ENCODE assay signal across 21 cellular contexts in genomic region chr4:17713779-17714178, GRCh38.
DNase-seq lines count a peak whose midpoint lies in the region; ATAC-seq, FAIRE-seq and TF ChIP-seq lines count a peak whose summit lies in the region.
"Had no signal": no experiment of that assay in that cellular context is flagged by ENCODE, and none has a peak within 500 bp of the region (broad histone marks: within the 10 kb centered on the region; RNA-seq: fewer than 3 reads in every experiment).

No MANE protein-coding gene starts in this region.

- no peaks in the 10 kb centered on the region for H3K9me2 ChIP-seq in PC-9 (ENCODE audit: insufficient read depth)

- ATAC-seq in HepG2 (no peak), right lobe of liver (no peak)
- ATAC-seq: A549; CD8-positive, alpha-beta T cell had no signal

- H3K27ac ChIP-seq in HepG2 (ENCODE audit: extremely low read length, insufficient read depth, low read length) (no peak overlapping the region), right lobe of liver (no peak overlapping the region), PC-9 (no peak overlapping the region)
- H3K27ac ChIP-seq: 22Rv1; A549; BLaER1 treated with 17β-estradiol and CSF1 and Interleukin-3, amounts not matched to agents 10 nM and 100 nM; C4-2B had no signal

- BruUV-seq in HepG2 (replicated peaks; lab: Mats Ljungman, UMichigan) (no TSS peak), PC-9 (replicated peaks; lab: Mats Ljungman, UMichigan) (no TSS peak)

- H4K20me1 ChIP-seq in HepG2 (ENCODE audit: insufficient read depth, low read length) (no peaks in the 10 kb centered on the region), PC-9 (ENCODE audit: insufficient read depth) (no peaks in the 10 kb centered on the region)
- H4K20me1 ChIP-seq: BLaER1 treated with 17β-estradiol and CSF1 and Interleukin-3, amounts not matched to agents 10 nM and 100 nM had no signal

- no peak overlapping the region for H3K9ac ChIP-seq in HepG2 (ENCODE audit: insufficient read depth, low read depth, low read length)
- H3K9ac ChIP-seq: BLaER1 treated with 17β-estradiol and CSF1 and Interleukin-3, amounts not matched to agents 10 nM and 100 nM had no signal

- intact Hi-C loops in HepG2 (cut with micrococcal nuclease; ENCODE audit: unreplicated experiment), result no loop called here
- intact Hi-C loops in right lobe of liver (cut with DNase I), result no loop called here
- intact Hi-C loops in PC-9 (cut with micrococcal nuclease; ENCODE audit: unreplicated experiment), result no loop called here

- TF ChIP-seq EP300 in HepG2 (IDR thresholded peaks at IDR 0.05; ENCODE audit: low read depth in 2 of 2, low read length in 2 of 2) (no peak), HepG2 (CRISPR knock-in tag; IDR thresholded peaks at IDR 0.05; ENCODE audit: borderline replicate concordance) (no peak)

- no peak for FAIRE-seq in HepG2 (lab: Jason Lieb, UNC)
- FAIRE-seq: A549, D721Med, GM12891, GM19239 had no signal

- H3K4me3 ChIP-seq in HepG2 (replicated peaks in 1 of 3; ENCODE audit: insufficient read depth in 1 of 3, low read depth in 2 of 3, low read length in 3 of 3) (no peak overlapping the region), right lobe of liver (no peak overlapping the region), PC-9 (no peak overlapping the region)
- H3K4me3 ChIP-seq: A549; BLaER1 treated with 17β-estradiol and CSF1 and Interleukin-3, amounts not matched to agents 10 nM and 100 nM had no signal

- no peaks in the 10 kb centered on the region for H3F3A ChIP-seq in PC-9 (ENCODE audit: insufficient read depth, low read depth)

- CTCF ChIA-PET in HepG2 (lab: Yijun Ruan, JAX; ENCODE audit: low intra/inter-chr PET ratio, low total read pairs), result no interaction called here
- CTCF ChIA-PET in PC-9 (lab: Charles Lee), result no interaction called here

- H3K4me1 Mint-ChIP-seq in type B pancreatic cell (ENCODE audit: unreplicated experiment), result peaks cover 5% of the 10 kb centered on the region
- H3K4me1 Mint-ChIP-seq: B cell had no signal

- TF ChIP-seq POLR2A in HepG2 (IDR thresholded peaks at IDR 0.05; ENCODE audit: insufficient read depth in 1 of 2, low read depth in 2 of 2, low read length in 2 of 2) (no peak), right lobe of liver (IDR thresholded peaks at IDR 0.05) (no peak)

- TF ChIP-seq CTCF in HepG2 (CRISPR knock-in tag; IDR thresholded peaks at IDR 0.05), result no peak
- no peak for TF ChIP-seq CTCF in right lobe of liver (IDR thresholded peaks at IDR 0.05)
- TF ChIP-seq CTCF in type B pancreatic cell (conservative IDR thresholded peaks at IDR 0.05), result no peak
- no peak for TF ChIP-seq CTCF in PC-9 (conservative IDR thresholded peaks at IDR 0.05)

- H3K27me3 Mint-ChIP-seq in type B pancreatic cell, result peaks cover 7% of the 10 kb centered on the region

- H2AFZ ChIP-seq in HepG2 (ENCODE audit: low read length) (no peak overlapping the region), PC-9 (no peak overlapping the region)

- H3K27me3 ChIP-seq in HepG2 (ENCODE audit: control insufficient read depth in 1 of 2, insufficient read depth in 2 of 2, low read length in 2 of 2), result peaks cover 0 to 19% of the 10 kb centered on the region in 2 experiments; a peak in 3 of 5 replicates
- no peaks in the 10 kb centered on the region for H3K27me3 ChIP-seq in right lobe of liver
- no peaks in the 10 kb centered on the region; the same call in 1 of the 2 replicates for H3K27me3 ChIP-seq in PC-9 (ENCODE audit: insufficient read depth, low read depth)
- H3K27me3 ChIP-seq: BLaER1 treated with 17β-estradiol and CSF1 and Interleukin-3, amounts not matched to agents 10 nM and 100 nM had no signal

- WGBS in HepG2 (ENCODE audit: low lambda C conversion rate), result 65% methylated on average over 4 of the region's 5 CpGs
- WGBS in right lobe of liver (ENCODE audit: insufficient coverage, low coverage, low lambda C conversion rate, missing lambda C conversion rate), result 87% methylated on average over 4 of the region's 5 CpGs

- H3K36me3 Mint-ChIP-seq in type B pancreatic cell, result no peaks in the 10 kb centered on the region
- H3K36me3 Mint-ChIP-seq: CD8-positive, alpha-beta T cell had no signal

- no peak for DNase-seq in HepG2 (ENCODE audit: low spot score)
- no peak for DNase-seq in right lobe of liver
- peak; percentile 3 for DNase-seq in islet precursor cell
- DNase-seq in type B pancreatic cell (ENCODE audit: extremely low spot score, unreplicated experiment), result peak; percentile 15
- DNase-seq in GF-D8 (lab: John Stamatoyannopoulos, UW), result no peak
- DNase-seq in PC-9, result no peak
- DNase-seq: AML-193; Caco-2; Calu3; CD4-positive, alpha-beta T cell; CD8-positive, alpha-beta T cell; DMS79 treated with DMSO at 0.1 percent for 48 hours; GDM1 had no signal

- H3K4me2 ChIP-seq in HepG2 (ENCODE audit: low read depth, low read length), result no peak overlapping the region
- no peak overlapping the region for H3K4me2 ChIP-seq in PC-9
- H3K4me2 ChIP-seq: A549; BLaER1 treated with 17β-estradiol and CSF1 and Interleukin-3, amounts not matched to agents 10 nM and 100 nM had no signal

- POLR2A ChIA-PET in HepG2 (lab: Yijun Ruan, JAX), result no interaction called here
- POLR2A ChIA-PET in PC-9 (lab: Charles Lee; ENCODE audit: unreplicated experiment), result no interaction called here

- peaks cover 12% of the 10 kb centered on the region; the same call in 1 of the 2 replicates for H3K4me1 ChIP-seq in HepG2 (ENCODE audit: insufficient read depth, low read length)
- no peaks in the 10 kb centered on the region for H3K4me1 ChIP-seq in right lobe of liver
- H3K4me1 ChIP-seq in PC-9 (replicated peaks; ENCODE audit: insufficient read depth), result no peaks in the 10 kb centered on the region
- H3K4me1 ChIP-seq: A549, Caco-2 had no signal

- TF ChIP-seq RAD21 in HepG2 (CRISPR knock-in tag; IDR thresholded peaks at IDR 0.05), result no peak

- no peaks in the 10 kb centered on the region for H3K9me3 Mint-ChIP-seq in type B pancreatic cell
- H3K9me3 Mint-ChIP-seq: CD4-positive, alpha-beta T cell; CD8-positive, alpha-beta T cell had no signal

- H3K27ac Mint-ChIP-seq in type B pancreatic cell, result no peak overlapping the region
- H3K27ac Mint-ChIP-seq: B cell; CD4-positive, alpha-beta T cell; CD8-positive, alpha-beta T cell had no signal

- no peaks in the 10 kb centered on the region for H3K79me2 ChIP-seq in HepG2 (ENCODE audit: insufficient read depth, low read length)
- H3K79me2 ChIP-seq in PC-9 (ENCODE audit: low read depth), result no peaks in the 10 kb centered on the region

- H3K4me3 Mint-ChIP-seq in type B pancreatic cell, result no peak overlapping the region
- H3K4me3 Mint-ChIP-seq: B cell; CD4-positive, alpha-beta T cell; CD8-positive, alpha-beta T cell had no signal

- H3K36me3 ChIP-seq in HepG2 (replicated peaks in 1 of 2; ENCODE audit: control insufficient read depth in 1 of 2, insufficient read depth in 2 of 2, low read length in 2 of 2) (no peaks in the 10 kb centered on the region), right lobe of liver (no peaks in the 10 kb centered on the region), PC-9 (ENCODE audit: low read depth) (no peaks in the 10 kb centered on the region)
- H3K36me3 ChIP-seq: BLaER1 treated with 17β-estradiol and CSF1 and Interleukin-3, amounts not matched to agents 10 nM and 100 nM had no signal

- H3K9me3 ChIP-seq in HepG2 (ENCODE audit: low read length) (no peaks in the 10 kb centered on the region), right lobe of liver (no peaks in the 10 kb centered on the region), PC-9 (ENCODE audit: insufficient read depth, low read depth) (no peaks in the 10 kb centered on the region)
- H3K9me3 ChIP-seq: A549; BLaER1 treated with 17β-estradiol and CSF1 and Interleukin-3, amounts not matched to agents 10 nM and 100 nM; Caco-2 had no signal

- in situ Hi-C loops in HepG2 (cut with HindIII; ENCODE audit: extremely low pct_ligation_motif_present, low pct_unique_long_range_greater_than_20kb), result no loop called here

TF ChIP-seq in HepG2, 621 proteins besides CTCF, POLR2A, EP300 and RAD21:
- no peak for TF ChIP-seq PRPF4 (IDR thresholded peaks at IDR 0.05; ENCODE audit: low read depth, low read length, poor library complexity, severe bottlenecking)
- no peak for TF ChIP-seq HNRNPUL1 (IDR thresholded peaks at IDR 0.05; ENCODE audit: low read depth, low read length)
- TF ChIP-seq ZNF709 (CRISPR knock-in tag; IDR thresholded peaks at IDR 0.05), result no peak
- TF ChIP-seq RFX5 (IDR thresholded peaks at IDR 0.05; ENCODE audit: low read depth, low read length), result peak; percentile 57; the same call in 1 of the 2 replicates
- TF ChIP-seq NFE2 (CRISPR knock-in tag; IDR thresholded peaks at IDR 0.05), result no peak

Comparison
In these comparisons a context has a peak if more than half of its experiments do, and no peak if none do; other contexts are left out.
1. DNase-seq: peak in islet precursor cell (single experiment) and type B pancreatic cell (single experiment); none in HepG2 (single experiment), right lobe of liver (0 of 3), GF-D8 (single experiment) and PC-9 (0 of 2).